ENCODE assay signal across 1 cellular context in genomic region chr16:89051521-89052166, GRCh38.
TF ChIP-seq lines count a peak whose summit lies in the region.

No MANE protein-coding gene starts in this region.

TF ChIP-seq in SK-N-SH treated with all-trans-retinoic acid at 6 μM for 48 hours, 23 proteins besides CTCF, POLR2A, EP300 and RAD21 (continued from another document):
- no peak for TF ChIP-seq TSHZ2 (CRISPR knock-in tag; IDR thresholded peaks at IDR 0.05)
